In genomic region chr9:36258170-36258988, GRCh38 we compare ENCODE assay signal across 7 cellular contexts. TPM values are rescaled to one million over a fixed set of nuclear protein-coding genes. Genes with fewer than 3 reads are reported as not detected.
A peak's percentile ranks its signal among the peaks of the same experiment; 100 is the strongest.
DNase-seq lines count a peak whose midpoint lies in the region; ATAC-seq and TF ChIP-seq lines count a peak whose summit lies in the region.

TSS of gene GNE (minus strand) at chr9:36258448. CDS start at chr9:36249355, 9,093 bp downstream.

- H3K27ac ChIP-seq in mammary epithelial cell (ENCODE audit: insufficient read depth, low read depth, low read length) (peak within 1 kb of the TSS; percentile 41), skeletal muscle tissue (ENCODE audit: low read depth, low read length) (peak within 1 kb of the TSS; percentile 93)

- WGBS in mammary epithelial cell (ENCODE audit: low coverage, missing lambda C conversion rate): under 1% methylated on average over 31 of the region's 78 CpGs

- dilution Hi-C loops in mammary epithelial cell (cut with HindIII; ENCODE audit: low sequenced_read_pairs): no loop called here

- CTCF ChIA-PET in mammary epithelial cell (lab: Charles Lee; ENCODE audit: low non-redundant PET): no interaction called here

- peak; percentile 86 for ATAC-seq in GM18517 (IDR thresholded peaks at IDR 0.05; ENCODE audit: unreplicated experiment)
- peak; percentile 89 for ATAC-seq in HG03039 (IDR thresholded peaks at IDR 0.05; ENCODE audit: unreplicated experiment)

- in situ Hi-C loops in mammary epithelial cell (cut with MboI; ENCODE audit: low sequenced_read_pairs in 2 of 2): no loop called here

- H3K79me2 ChIP-seq in mammary epithelial cell (ENCODE audit: insufficient read depth, low read length): peaks cover 42% of the 10 kb centered on the region

- H3K4me1 ChIP-seq in mammary epithelial cell (ENCODE audit: insufficient read depth, low read length) (peaks cover 4% of the 10 kb centered on the region), skeletal muscle tissue (ENCODE audit: control insufficient read depth in 3 of 3, insufficient read depth in 3 of 3, low read length in 3 of 3) (peaks cover 6 to 10% (median 8%) of the 10 kb centered on the region in 3 donors)

- BruUV-seq in mammary epithelial cell (replicated peaks; lab: Mats Ljungman, UMichigan): TSS peak; percentile 62

- H3K9ac ChIP-seq in mammary epithelial cell (ENCODE audit: insufficient read depth, low read length) (peak within 1 kb of the TSS; percentile 74), skeletal muscle tissue (ENCODE audit: low read depth in 1 of 3, low read length in 3 of 3) (peak within 1 kb of the TSS; percentile 91 to 96 (median 94))

- intact Hi-C loops in mammary epithelial cell (cut with micrococcal nuclease): loop anchor here (2.0 kb wide), 1 partner anchor 78 kb away; no protein-coding TSS in a partner anchor

- no peaks in the 10 kb centered on the region for H3K36me3 ChIP-seq in mammary epithelial cell (ENCODE audit: insufficient read depth, low read length)
- H3K36me3 ChIP-seq in skeletal muscle tissue (ENCODE audit: control insufficient read depth in 3 of 3, insufficient read depth in 3 of 3, low read length in 3 of 3): no peaks in the 10 kb centered on the region

- H2AFZ ChIP-seq in mammary epithelial cell (ENCODE audit: low read depth, low read length): peak within 1 kb of the TSS; percentile 90

- H3K4me3 ChIP-seq in WI38 (ENCODE audit: low read depth, low read length) (peak within 1 kb of the TSS; percentile 79), mammary epithelial cell (replicated peaks in 1 of 3; ENCODE audit: insufficient read depth in 1 of 3, low read depth in 2 of 3, low read length in 3 of 3) (peak within 1 kb of the TSS; percentile 34 to 96 (median 65)), iPS-18c (ENCODE audit: insufficient read depth, low read depth, low read length) (peak within 1 kb of the TSS; percentile 69), skeletal muscle tissue (ENCODE audit: low read length in 3 of 3) (peak within 1 kb of the TSS; percentile 92 to 94 (median 94))

- TF ChIP-seq CTCF in WI38 (IDR thresholded peaks at IDR 0.05; ENCODE audit: low read depth, low read length) (no peak), mammary epithelial cell (conservative IDR thresholded peaks at IDR 0.05 in 1 of 2, IDR thresholded peaks at IDR 0.05 in 1 of 2; ENCODE audit: extremely low read depth in 1 of 2, insufficient read depth in 1 of 2, low read depth in 1 of 2, low read length in 2 of 2) (no peak)

- DNase-seq in NCI-H2171 treated with DMSO at 0.1 percent for 48 hours (lab: John Stamatoyannopoulos, UW): peak; percentile 75
- peak; percentile 91 for DNase-seq in mammary epithelial cell

- H3K27me3 ChIP-seq in mammary epithelial cell (ENCODE audit: insufficient read depth, low read length) (no peaks in the 10 kb centered on the region), skeletal muscle tissue (ENCODE audit: control insufficient read depth in 3 of 3, insufficient read depth in 3 of 3, low read length in 3 of 3) (no peaks in the 10 kb centered on the region)

- H3K9me3 ChIP-seq in mammary epithelial cell (replicated peaks; ENCODE audit: insufficient read depth, low read length) (no peaks in the 10 kb centered on the region), iPS-18c (ENCODE audit: control insufficient read depth, insufficient read depth, low read length) (peaks cover 2% of the 10 kb centered on the region), skeletal muscle tissue (ENCODE audit: control insufficient read depth in 3 of 3, low read length in 3 of 3) (no peaks in the 10 kb centered on the region)

- H3K4me2 ChIP-seq in mammary epithelial cell (ENCODE audit: insufficient read depth, low read depth, low read length): peak within 1 kb of the TSS; percentile 86

- no peaks in the 10 kb centered on the region for H4K20me1 ChIP-seq in mammary epithelial cell (ENCODE audit: insufficient read depth, low read length)

RNA-seq across cellular contexts. Expression of gene GNE, which starts in this region (rescaled TPM):
- total RNA-seq in mammary epithelial cell (10 to 100 TPM in 1 of 2 donors, 1 to 10 TPM in 1; 8.7 to 16.5 TPM), skeletal muscle tissue (15.1 TPM)
- polyA plus RNA-seq in mammary epithelial cell: 10.1 TPM
- 15.0 TPM for polyA minus RNA-seq in mammary epithelial cell

Comparison
In these comparisons a context has a peak if more than half of its experiments do, and no peak if none do; other contexts are left out.
1. Peak in every context shown above with its lines: DNase-seq, ATAC-seq, H3K4me3 ChIP-seq and H3K27ac ChIP-seq.